8 cellular contexts compared by ENCODE assay signal in the genomic region with DNA sequence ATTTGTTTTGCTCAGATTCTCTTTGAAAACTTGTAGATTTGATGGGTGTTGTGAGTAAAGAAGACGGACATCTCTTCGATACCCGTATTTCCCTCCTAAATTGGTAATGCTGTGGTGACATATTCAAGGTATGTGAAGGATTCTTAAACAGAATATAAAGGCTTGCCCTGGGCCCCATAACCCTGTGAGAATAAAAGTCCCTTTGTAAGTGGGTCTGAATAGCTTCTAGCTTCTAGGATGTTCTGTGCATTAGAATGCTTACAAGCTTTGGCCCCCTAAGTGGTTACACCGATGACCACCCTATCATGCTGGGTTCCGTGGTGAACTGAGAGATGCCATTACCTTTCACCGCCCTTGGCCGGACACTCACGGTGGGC. TPM values are rescaled to one million over a fixed set of nuclear protein-coding genes. Genes with fewer than 3 reads are reported as not detected.
DNase-seq lines count a peak whose midpoint lies in the region; ATAC-seq lines count a peak whose summit lies in the region.

No MANE protein-coding gene starts in this region.

- H3K9ac ChIP-seq in iPS-18a (ENCODE audit: low read length), result peak overlapping the region; percentile 45
- peak overlapping the region; percentile 86 to 91 for H3K9ac ChIP-seq in stomach smooth muscle (ENCODE audit: low read length in 2 of 2)

- H3K27me3 ChIP-seq in iPS-18a (ENCODE audit: control insufficient read depth, insufficient read depth, low read length) (no peaks in the 10 kb centered on the region), stomach smooth muscle (ENCODE audit: control insufficient read depth in 1 of 2, insufficient read depth in 2 of 2, low read length in 2 of 2) (no peaks in the 10 kb centered on the region)

- H3K36me3 ChIP-seq in iPS-18a (ENCODE audit: control insufficient read depth, low read depth, low read length) (peaks cover 8% of the 10 kb centered on the region), stomach smooth muscle (ENCODE audit: control insufficient read depth in 2 of 2, insufficient read depth in 2 of 2, low read length in 2 of 2) (no peaks in the 10 kb centered on the region)

- no peak for ATAC-seq in HG02678 (IDR thresholded peaks at IDR 0.05; ENCODE audit: unreplicated experiment)
- ATAC-seq in HG02610 (IDR thresholded peaks at IDR 0.05; ENCODE audit: unreplicated experiment), result no peak

- H3K4me1 ChIP-seq in iPS-18a (ENCODE audit: control insufficient read depth, low read depth, low read length) (peaks cover 12% of the 10 kb centered on the region), stomach smooth muscle (ENCODE audit: control insufficient read depth, insufficient read depth, low read length) (peaks cover 5% of the 10 kb centered on the region)

- no peak for DNase-seq in activated CD4-positive, alpha-beta T cell treated with anti-CD3 and anti-CD28 coated beads, Interleukin-2, amount 10 ng/mL, durations not matched to agents 24 days and 14 days
- DNase-seq in activated CD4-positive, alpha-beta T cell treated with anti-CD3 and anti-CD28 coated beads, Interleukin-2, amount 50 U/mL, for 1 hour, result no peak
- no peak for DNase-seq in activated CD4-positive, alpha-beta memory T cell treated with anti-CD3 and anti-CD28 coated beads, Interleukin-2, amount 10 ng/mL, durations not matched to agents 7 days and 5 days
- no peak for DNase-seq in RKO (ENCODE audit: low spot score)

- H3K27me3 Mint-ChIP-seq in activated CD4-positive, alpha-beta T cell treated with anti-CD3 and anti-CD28 coated beads, Interleukin-2, amount 10 ng/mL, durations not matched to agents 24 days and 14 days, result no peaks in the 10 kb centered on the region
- no peaks in the 10 kb centered on the region for H3K27me3 Mint-ChIP-seq in activated CD4-positive, alpha-beta memory T cell treated with anti-CD3 and anti-CD28 coated beads, Interleukin-2, amount 10 ng/mL, durations not matched to agents 7 days and 5 days

- no peaks in the 10 kb centered on the region for H3K9me3 ChIP-seq in iPS-18a (ENCODE audit: control insufficient read depth, low read depth, low read length)
- no peaks in the 10 kb centered on the region for H3K9me3 ChIP-seq in stomach smooth muscle (ENCODE audit: control insufficient read depth in 2 of 2, low read length in 2 of 2)

- H3K9me3 Mint-ChIP-seq in activated CD4-positive, alpha-beta T cell treated with anti-CD3 and anti-CD28 coated beads, Interleukin-2, amount 10 ng/mL, durations not matched to agents 24 days and 14 days, result no peaks in the 10 kb centered on the region
- H3K9me3 Mint-ChIP-seq in activated CD4-positive, alpha-beta memory T cell treated with anti-CD3 and anti-CD28 coated beads, Interleukin-2, amount 10 ng/mL, durations not matched to agents 7 days and 5 days, result no peaks in the 10 kb centered on the region

- peaks cover 9% of the 10 kb centered on the region for H3K36me3 Mint-ChIP-seq in activated CD4-positive, alpha-beta T cell treated with anti-CD3 and anti-CD28 coated beads, Interleukin-2, amount 10 ng/mL, durations not matched to agents 24 days and 14 days (ENCODE audit: low read depth)
- H3K36me3 Mint-ChIP-seq in activated CD4-positive, alpha-beta memory T cell treated with anti-CD3 and anti-CD28 coated beads, Interleukin-2, amount 10 ng/mL, durations not matched to agents 7 days and 5 days (ENCODE audit: low read depth), result peaks cover 9% of the 10 kb centered on the region

- H3K4me1 Mint-ChIP-seq in activated CD4-positive, alpha-beta T cell treated with anti-CD3 and anti-CD28 coated beads, Interleukin-2, amount 10 ng/mL, durations not matched to agents 24 days and 14 days, result peaks cover 18% of the 10 kb centered on the region
- peaks cover 18% of the 10 kb centered on the region for H3K4me1 Mint-ChIP-seq in activated CD4-positive, alpha-beta memory T cell treated with anti-CD3 and anti-CD28 coated beads, Interleukin-2, amount 10 ng/mL, durations not matched to agents 7 days and 5 days

- CTCF ChIA-PET in activated CD4-positive, alpha-beta memory T cell treated with anti-CD3 and anti-CD28 coated beads, Interleukin-2, amount 10 ng/mL, durations not matched to agents 7 days and 5 days (lab: Charles Lee), result interaction anchor here (0.6 to 2.2 kb wide), 8 partner anchors 47 to 250 kb away, joined by 3 to 10 read pairs (median 5); a partner anchor contains a TSS

- POLR2A ChIA-PET in activated CD4-positive, alpha-beta memory T cell treated with anti-CD3 and anti-CD28 coated beads, Interleukin-2, amount 10 ng/mL, durations not matched to agents 7 days and 5 days (lab: Charles Lee), result interaction anchor here (1.0 to 2.3 kb wide), 6 partner anchors 10 to 198 kb away, joined by 3 to 18 read pairs (median 4); a partner anchor contains a TSS

- intact Hi-C loops in activated CD4-positive, alpha-beta T cell treated with anti-CD3 and anti-CD28 coated beads, Interleukin-2, amount 10 ng/mL, durations not matched to agents 24 days and 14 days (cut with micrococcal nuclease), result no loop called here

- H3K4me3 ChIP-seq in iPS-18a (ENCODE audit: low read length) (peak overlapping the region; percentile 67), stomach smooth muscle (ENCODE audit: low read length in 2 of 2) (peak overlapping the region; percentile 91 to 98)

- H3K27ac Mint-ChIP-seq in activated CD4-positive, alpha-beta T cell treated with anti-CD3 and anti-CD28 coated beads, Interleukin-2, amount 10 ng/mL, durations not matched to agents 24 days and 14 days, result peak overlapping the region; percentile 92
- peak overlapping the region; percentile 80 for H3K27ac Mint-ChIP-seq in activated CD4-positive, alpha-beta memory T cell treated with anti-CD3 and anti-CD28 coated beads, Interleukin-2, amount 10 ng/mL, durations not matched to agents 7 days and 5 days

- peak overlapping the region; percentile 98 for H3K4me3 Mint-ChIP-seq in activated CD4-positive, alpha-beta T cell treated with anti-CD3 and anti-CD28 coated beads, Interleukin-2, amount 10 ng/mL, durations not matched to agents 24 days and 14 days
- peak overlapping the region; percentile 95 for H3K4me3 Mint-ChIP-seq in activated CD4-positive, alpha-beta memory T cell treated with anti-CD3 and anti-CD28 coated beads, Interleukin-2, amount 10 ng/mL, durations not matched to agents 7 days and 5 days

- peak overlapping the region; percentile 61 for H3K27ac ChIP-seq in iPS-18a (ENCODE audit: low read length)
- peak overlapping the region; percentile 86 for H3K27ac ChIP-seq in stomach smooth muscle (ENCODE audit: low read length)

RNA-seq across cellular contexts. Expression of a gene that starts 0.6 kb away (rescaled TPM):
- 23.1 and 24.1 TPM in 2 replicates for total RNA-seq in activated CD4-positive, alpha-beta T cell treated with anti-CD3 and anti-CD28 coated beads, Interleukin-2, amount 10 ng/mL, durations not matched to agents 24 days and 14 days
- 10 to 100 TPM; 15.3 to 15.9 TPM for total RNA-seq in activated CD4-positive, alpha-beta memory T cell treated with anti-CD3 and anti-CD28 coated beads, Interleukin-2, amount 10 ng/mL, durations not matched to agents 7 days and 5 days
